ENCODE assay signal across 19 cellular contexts in the genomic region with DNA sequence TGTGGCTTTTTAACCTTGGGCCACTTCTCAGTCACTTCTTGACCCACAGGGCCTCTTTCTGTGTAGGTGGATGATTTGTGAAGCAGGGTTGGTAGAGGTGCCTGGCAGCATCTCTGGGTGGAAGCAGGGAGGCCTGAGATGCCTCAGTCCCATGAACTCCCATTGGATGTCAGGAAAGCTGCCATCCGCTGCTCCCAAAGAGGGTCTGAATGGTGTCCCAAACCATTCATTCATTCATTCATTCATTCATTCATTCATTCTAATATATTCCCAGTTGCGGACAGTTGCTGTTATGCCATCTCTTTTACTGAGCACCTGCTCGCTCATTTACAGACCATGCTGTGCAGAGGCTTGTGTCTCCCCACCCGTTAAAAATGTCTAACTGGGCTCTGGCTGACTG.
"Had no signal": no experiment of that assay in that cellular context is flagged by ENCODE, and none has a peak within 500 bp of the region (broad histone marks: within the 10 kb centered on the region; RNA-seq: fewer than 3 reads in every experiment).

No MANE protein-coding gene starts in this region.

- H3K4me1 Mint-ChIP-seq: mesothelial cell of epicardium had no signal

- H3K27ac Mint-ChIP-seq: mesothelial cell of epicardium; natural killer cell treated with Interleukin-12 subunit alpha and Interleukin-12 subunit beta and Interleukin-15 and Interleukin-18, amount 100 ng/mL, for 72 hours; stimulated activated naive CD8-positive, alpha-beta T cell treated with anti-CD3 and anti-CD28 coated beads, Interleukin-15, Interleukin-2, amounts not matched to agents 100 ng/mL and 50 ng/mL, for 24 hours had no signal

- H3K36me3 ChIP-seq: colonic mucosa, tibial artery, upper lobe of right lung, vagina had no signal

- H3K27ac ChIP-seq: colonic mucosa, psoas muscle, tibial artery, upper lobe of right lung, vagina had no signal

- FAIRE-seq: frontal cortex had no signal

- H3K4me1 ChIP-seq: colonic mucosa, psoas muscle, tibial artery, vagina had no signal

- H3K4me3 Mint-ChIP-seq: mesothelial cell of epicardium; natural killer cell treated with Interleukin-12 subunit alpha and Interleukin-12 subunit beta and Interleukin-15 and Interleukin-18, amount 100 ng/mL, for 72 hours; stimulated activated naive CD8-positive, alpha-beta T cell treated with anti-CD3 and anti-CD28 coated beads, Interleukin-15, Interleukin-2, amounts not matched to agents 100 ng/mL and 50 ng/mL, for 24 hours had no signal

- DNase-seq: colonic mucosa; effector CD4-positive, alpha-beta T cell; glutamatergic neuron; islet precursor cell; psoas muscle; retina; stimulated activated CD4-positive, alpha-beta T cell treated with anti-CD3 and anti-CD28 coated beads, Interleukin-12 subunit alpha, Interleukin-12 subunit beta, amount 100 ng/mL, for 4 hours; stimulated activated CD4-positive, alpha-beta T cell treated with anti-CD3 and anti-CD28 coated beads, Interleukin-2, amount 100 ng/mL, for 48 hours; tibial artery; upper lobe of right lung had no signal

- H3K27me3 ChIP-seq: colonic mucosa, tibial artery, upper lobe of right lung, vagina had no signal

- H3K27me3 Mint-ChIP-seq: stimulated activated naive CD8-positive, alpha-beta T cell treated with anti-CD3 and anti-CD28 coated beads, Interleukin-15, Interleukin-2, amounts not matched to agents 100 ng/mL and 50 ng/mL, for 24 hours had no signal

- H3K9me3 ChIP-seq: colonic mucosa, psoas muscle, tibial artery, upper lobe of right lung, vagina had no signal

- H3K4me3 ChIP-seq: colonic mucosa, psoas muscle, skin epidermis, tibial artery, upper lobe of right lung, vagina had no signal

- ATAC-seq: esophagus mucosa, left lobe of liver, psoas muscle, sciatic nerve, upper lobe of right lung had no signal

- H3K36me3 Mint-ChIP-seq: mesothelial cell of epicardium; natural killer cell treated with Interleukin-12 subunit alpha and Interleukin-12 subunit beta and Interleukin-15 and Interleukin-18, amount 100 ng/mL, for 72 hours had no signal

- H3K9me3 Mint-ChIP-seq: mesothelial cell of epicardium; natural killer cell treated with Interleukin-12 subunit alpha and Interleukin-12 subunit beta and Interleukin-15 and Interleukin-18, amount 100 ng/mL, for 72 hours; stimulated activated naive CD8-positive, alpha-beta T cell treated with anti-CD3 and anti-CD28 coated beads, Interleukin-15, Interleukin-2, amounts not matched to agents 100 ng/mL and 50 ng/mL, for 24 hours had no signal
